8 cellular contexts compared by ENCODE assay signal in genomic region chr3:10320320-10320677, GRCh38. TPM values are rescaled to one million over a fixed set of nuclear protein-coding genes. Genes with fewer than 3 reads are reported as not detected.
A peak's percentile ranks its signal among the peaks of the same experiment; 100 is the strongest.
DNase-seq lines count a peak whose midpoint lies in the region; ATAC-seq, FAIRE-seq and TF ChIP-seq lines count a peak whose summit lies in the region.

No MANE protein-coding gene starts in this region.

- peaks cover 4% of the 10 kb centered on the region for H3K27me3 Mint-ChIP-seq in activated naive CD4-positive, alpha-beta T cell treated with anti-CD3 and anti-CD28 coated beads, Interleukin-2, amount 10 ng/mL, durations not matched to agents 7 days and 5 days

- peak overlapping the region; percentile 75; the same call in 1 of the 2 replicates for H2AFZ ChIP-seq in GM12878 (ENCODE audit: control insufficient read depth, low read depth, low read length)

- H3K4me1 ChIP-seq in GM12878 (ENCODE audit: control insufficient read depth, insufficient read depth, low read length) (0 out of 2 replicates have a peak, but pooled peaks cover 3% of the 10 kb centered on the region), lower lobe of right lung (peaks cover 18% of the 10 kb centered on the region), upper lobe of right lung (peaks cover 15% of the 10 kb centered on the region)

- peak overlapping the region; percentile 89 for H3K27ac Mint-ChIP-seq in activated naive CD4-positive, alpha-beta T cell treated with anti-CD3 and anti-CD28 coated beads, Interleukin-2, amount 10 ng/mL, durations not matched to agents 7 days and 5 days

- no peak for TF ChIP-seq EP300 in GM12878 (IDR thresholded peaks at IDR 0.05; ENCODE audit: borderline replicate concordance in 1 of 2, control insufficient read depth in 1 of 2, low read depth in 2 of 2, low read length in 2 of 2)

- SMC1A ChIA-PET in GM12878 (lab: Charles Lee; ENCODE audit: uncharacterized antibody, unreplicated experiment): interaction anchor here (1.0 to 1.9 kb wide), 5 partner anchors 27 to 128 kb away, joined by 3 to 5 read pairs (median 4); partner anchors contain the start of gene GHRL

- no peaks in the 10 kb centered on the region for H4K20me1 ChIP-seq in GM12878 (ENCODE audit: control insufficient read depth, insufficient read depth)

- H3K4me3 Mint-ChIP-seq in activated naive CD4-positive, alpha-beta T cell treated with anti-CD3 and anti-CD28 coated beads, Interleukin-2, amount 10 ng/mL, durations not matched to agents 7 days and 5 days: peak overlapping the region; percentile 88

- intact Hi-C loops in GM12878 (cut with micrococcal nuclease; ENCODE audit: unreplicated experiment): loop anchor here (5.0 to 10.0 kb wide), 2 partner anchors 203 to 385 kb away; partner anchors contain the start of genes BRK1 and CRELD1
- intact Hi-C loops in lower lobe of right lung (cut with DNase I): no loop called here
- intact Hi-C loops in upper lobe of right lung (cut with DNase I): no loop called here

- no peaks in the 10 kb centered on the region for H3K27me3 ChIP-seq in GM12878 (replicated peaks in 1 of 2; ENCODE audit: control insufficient read depth in 2 of 2, insufficient read depth in 2 of 2, low read length in 1 of 2)
- no peaks in the 10 kb centered on the region for H3K27me3 ChIP-seq in lower lobe of right lung (ENCODE audit: low read depth)
- H3K27me3 ChIP-seq in upper lobe of right lung: no peaks in the 10 kb centered on the region

- CTCF ChIA-PET in activated naive CD4-positive, alpha-beta T cell treated with anti-CD3 and anti-CD28 coated beads, Interleukin-2, amount 10 ng/mL, durations not matched to agents 7 days and 5 days (lab: Charles Lee): interaction anchor here (0.6 to 3.4 kb wide), 4 partner anchors 9 to 958 kb away, joined by 3 to 24 read pairs (median 3); partner anchors contain the start of genes CRELD1 and THUMPD3
- CTCF ChIA-PET in GM12878 (lab: Yijun Ruan, JAX): interaction anchor here (1.2 to 3.9 kb wide), 3 partner anchors 40 to 817 kb away, joined by 3 to 45 read pairs (median 5); partner anchors contain the start of gene CRELD1

- H3K36me3 Mint-ChIP-seq in activated naive CD4-positive, alpha-beta T cell treated with anti-CD3 and anti-CD28 coated beads, Interleukin-2, amount 10 ng/mL, durations not matched to agents 7 days and 5 days: peaks cover 4% of the 10 kb centered on the region

- peak overlapping the region; percentile 82 for H3K27ac ChIP-seq in GM12878 (ENCODE audit: control insufficient read depth, insufficient read depth)
- peak overlapping the region; percentile 91 for H3K27ac ChIP-seq in lower lobe of right lung
- H3K27ac ChIP-seq in upper lobe of right lung: peak overlapping the region; percentile 94

- no TSS peak for BruUV-seq in GM12878 (replicated peaks; lab: Mats Ljungman, UMichigan)

- ATAC-seq in GM12878: peak; percentile 3; the same call in 2 of the 3 replicates
- ATAC-seq in lower lobe of right lung: peak; percentile 3 to 4
- ATAC-seq in upper lobe of right lung: no peak
- no peak for ATAC-seq in HG03108 (IDR thresholded peaks at IDR 0.05; ENCODE audit: unreplicated experiment)
- no peak for ATAC-seq in HG03196 (IDR thresholded peaks at IDR 0.05; ENCODE audit: unreplicated experiment)

- DNase-seq in activated naive CD4-positive, alpha-beta T cell treated with anti-CD3 and anti-CD28 coated beads, Interleukin-2, amount 10 ng/mL, durations not matched to agents 7 days and 5 days: no peak
- DNase-seq in activated naive CD4-positive, alpha-beta T cell (lab: John Stamatoyannopoulos, UW): no peak
- DNase-seq in GM12878 (ENCODE audit: low read depth, low spot score) (no peak), lower lobe of right lung (no peak), upper lobe of right lung (no peak), mesenteric fat pad (ENCODE audit: low spot score) (no peak)

- no peak for FAIRE-seq in GM12878 (lab: Jason Lieb, UNC)

- H3K79me2 ChIP-seq in GM12878 (ENCODE audit: control insufficient read depth, insufficient read depth, low read length): peaks cover 24% of the 10 kb centered on the region

- 4% methylated on average over 9 of the region's 9 CpGs for WGBS in GM12878 (ENCODE audit: insufficient coverage, insufficient replicate concordance, low lambda C conversion rate, missing lambda C conversion rate)

- H3K9me3 Mint-ChIP-seq in activated naive CD4-positive, alpha-beta T cell treated with anti-CD3 and anti-CD28 coated beads, Interleukin-2, amount 10 ng/mL, durations not matched to agents 7 days and 5 days: no peaks in the 10 kb centered on the region

- H3K4me2 ChIP-seq in GM12878 (ENCODE audit: control insufficient read depth, insufficient read depth): peak overlapping the region; percentile 90

- no peak for TF ChIP-seq RAD21 in GM12878 (IDR thresholded peaks at IDR 0.05; ENCODE audit: insufficient read depth, low read depth, low read length)

- TF ChIP-seq POLR2A in GM12878 (IDR thresholded peaks at IDR 0.05; ENCODE audit: low read depth, low read length): no peak

- RAD21 ChIA-PET in GM12878 (lab: Charles Lee; ENCODE audit: unreplicated experiment): interaction anchor here (0.8 to 4.7 kb wide), 7 partner anchors 27 to 958 kb away, joined by 3 to 51 read pairs (median 3); partner anchors contain the start of genes CRELD1, GHRL, TATDN2 and THUMPD3

- TF ChIP-seq CTCF in GM12878 (IDR thresholded peaks at IDR 0.05 in 2 of 3, conservative IDR thresholded peaks at IDR 0.05 in 1 of 3; ENCODE audit: control insufficient read depth in 2 of 3, extremely low read depth in 1 of 3, insufficient read depth in 1 of 3, low read depth in 3 of 3, low read length in 3 of 3) (no peak), lower lobe of right lung (IDR thresholded peaks at IDR 0.05) (no peak), upper lobe of right lung (IDR thresholded peaks at IDR 0.05) (no peak)

- POLR2A ChIA-PET in GM12878 (lab: Charles Lee): interaction anchor here (0.6 to 2.3 kb wide), 8 partner anchors 27 to 389 kb away, joined by 3 to 9 read pairs (median 3); partner anchors contain the start of genes CRELD1, GHRL, TATDN2 and VHL

- H3K36me3 ChIP-seq in GM12878 (ENCODE audit: control insufficient read depth in 2 of 2, insufficient read depth in 2 of 2, low read length in 1 of 2) (peaks cover 2 to 27% of the 10 kb centered on the region in 2 experiments), lower lobe of right lung (peaks cover 40% of the 10 kb centered on the region), upper lobe of right lung (peaks cover 36% of the 10 kb centered on the region)

- peak overlapping the region; percentile 99 for H3K4me3 ChIP-seq in GM12878
- peak overlapping the region; percentile 89 for H3K4me3 ChIP-seq in lower lobe of right lung
- peak overlapping the region; percentile 95 for H3K4me3 ChIP-seq in upper lobe of right lung

- in situ Hi-C loops in GM12878 (cut with MboI): no loop called here

- H3K9me3 ChIP-seq in GM12878 (replicated peaks; ENCODE audit: control insufficient read depth, insufficient read depth, low read length): no peaks in the 10 kb centered on the region
- no peaks in the 10 kb centered on the region for H3K9me3 ChIP-seq in lower lobe of right lung
- no peaks in the 10 kb centered on the region for H3K9me3 ChIP-seq in upper lobe of right lung

- H3K9ac ChIP-seq in GM12878 (ENCODE audit: control insufficient read depth, insufficient read depth, low read length): peak overlapping the region; percentile 98

- peaks cover 24% of the 10 kb centered on the region for H3K4me1 Mint-ChIP-seq in activated naive CD4-positive, alpha-beta T cell treated with anti-CD3 and anti-CD28 coated beads, Interleukin-2, amount 10 ng/mL, durations not matched to agents 7 days and 5 days

TF ChIP-seq in GM12878, 131 proteins besides CTCF, POLR2A, EP300 and RAD21 (continues in another document):
- 0 out of 2 replicates have a peak, but pooled peaks have one; percentile 1 for TF ChIP-seq EED (IDR thresholded peaks at IDR 0.05; ENCODE audit: low read depth)

RNA-seq across cellular contexts. Expression of gene SEC13, which starts 0.6 kb away (rescaled TPM):
- total RNA-seq in GM12878 (2013; cell fraction: nucleolus; rRNA removed): 108 and 120 TPM in 2 replicates
- total RNA-seq in GM12878 (2014; rRNA removed) (165 and 172 TPM in 2 replicates), GM12878 (2014; rRNA removed; fragmentation: Illumina TruSeq; extraction: Trizol) (100 and 115 TPM in 2 replicates), GM12878 (2021) (113 and 117 TPM in 2 replicates), lower lobe of right lung (76.3 TPM), upper lobe of right lung (81.3 TPM), mesenteric fat pad (98.5 TPM)
- 73.1 TPM for polyA plus RNA-seq in GM12878 (2011; ENCODE audit: low read depth)
- polyA plus RNA-seq in GM12878 (2011; rRNA removed) (62.9 and 89.1 TPM in 2 replicates), GM12878 (2014; fragmentation: Illumina TruSeq; extraction: Trizol) (59.6 and 134 TPM in 2 replicates), GM12878 (2014; fragmentation: Nextera tagmentation; extraction: Ambion mirVana) (10 to 100 TPM; 42.8 to 55.6 TPM), GM12878 (2014; rRNA removed) (119 and 128 TPM in 2 replicates), GM12878 (2016; fragmentation: Nextera tagmentation; extraction: Ambion mirVana) (100 to 1,000 TPM; 211 to 229 TPM)
- 127 and 179 TPM in 2 replicates for polyA plus RNA-seq in GM12878 (2011; cell fraction: cytosol; rRNA removed)
- 111 and 137 TPM in 2 replicates for polyA plus RNA-seq in GM12878 (2011; cell fraction: nucleus; rRNA removed)
- 97.6 and 109 TPM in 2 replicates for polyA plus RNA-seq in GM12878 (2012)
- polyA minus RNA-seq in GM12878 (2011; rRNA and poly(A)+ RNA removed): 150 and 197 TPM in 2 replicates
- polyA minus RNA-seq in GM12878 (2011; cell fraction: cytosol; rRNA and poly(A)+ RNA removed): 69.2 and 69.6 TPM in 2 replicates
- polyA minus RNA-seq in GM12878 (2011; cell fraction: nucleus; rRNA and poly(A)+ RNA removed): 43.2 and 81.7 TPM in 2 replicates

RNA-seq across cellular contexts. Expression of gene GHRL, which starts 27.6 kb away (rescaled TPM):
- total RNA-seq in GM12878 (2013; cell fraction: nucleolus; rRNA removed): 4.3 and 5.2 TPM in 2 replicates
- 0.73 TPM in 1 of 2 replicates, not detected in the other for total RNA-seq in GM12878 (2014; rRNA removed)
- 0.55 and 0.67 TPM in 2 replicates for total RNA-seq in GM12878 (2014; rRNA removed; fragmentation: Illumina TruSeq; extraction: Trizol)
- 1.4 and 2.2 TPM in 2 replicates for total RNA-seq in GM12878 (2021)
- polyA plus RNA-seq in GM12878 (2011; ENCODE audit: low read depth): 1.7 TPM
- polyA plus RNA-seq in GM12878 (2011; rRNA removed): 1.7 and 1.8 TPM in 2 replicates
- 2.2 and 2.4 TPM in 2 replicates for polyA plus RNA-seq in GM12878 (2011; cell fraction: cytosol; rRNA removed)
- polyA plus RNA-seq in GM12878 (2011; cell fraction: nucleus; rRNA removed): 7.3 and 9.8 TPM in 2 replicates
- polyA plus RNA-seq in GM12878 (2012): 1.0 and 2.7 TPM in 2 replicates
- 0.60 TPM in 1 of 2 replicates, not detected in the other for polyA plus RNA-seq in GM12878 (2014; fragmentation: Illumina TruSeq; extraction: Trizol)
- under 1 TPM; 0.35 to 0.58 TPM for polyA plus RNA-seq in GM12878 (2014; fragmentation: Nextera tagmentation; extraction: Ambion mirVana)
- 1.0 and 2.4 TPM in 2 replicates for polyA plus RNA-seq in GM12878 (2014; rRNA removed)
- polyA plus RNA-seq in GM12878 (2016; fragmentation: Nextera tagmentation; extraction: Ambion mirVana): 1 to 10 TPM; 1.0 to 1.1 TPM
- 0.88 and 2.3 TPM in 2 replicates for polyA minus RNA-seq in GM12878 (2011; rRNA and poly(A)+ RNA removed)
- polyA minus RNA-seq in GM12878 (2011; cell fraction: cytosol; rRNA and poly(A)+ RNA removed): 1.9 TPM in 1 of 2 replicates, not detected in the other
- polyA minus RNA-seq in GM12878 (2011; cell fraction: nucleus; rRNA and poly(A)+ RNA removed): 2.4 and 2.9 TPM in 2 replicates
- 2.5 TPM for total RNA-seq in lower lobe of right lung
- 2.2 TPM for total RNA-seq in upper lobe of right lung
- total RNA-seq in mesenteric fat pad: 2.1 TPM

Comparison
In these comparisons a context has a peak if more than half of its experiments do, and no peak if none do; other contexts are left out.
1. ATAC-seq: peak in GM12878 (single experiment) and lower lobe of right lung (2 of 2); none in upper lobe of right lung (single experiment), HG03108 (single experiment) and HG03196 (single experiment).
2. Peak in every context shown above with its lines, with median percentiles within 50 percentile points of each other: H3K27ac ChIP-seq and H3K4me3 ChIP-seq.